Comparison of ENCODE assay signal across 8 cellular contexts in genomic region chr16:381788-382717, GRCh38. TPM values are rescaled to one million over a fixed set of nuclear protein-coding genes. Genes with fewer than 3 reads are reported as not detected.
DNase-seq lines count a peak whose midpoint lies in the region; ATAC-seq and TF ChIP-seq lines count a peak whose summit lies in the region.

Gene PGAP6 (minus strand): TSS chr16:381978. CDS start chr16:381821, 157 bp downstream.

- H3K4me1 ChIP-seq in heart right ventricle, result peaks cover 0 to 56% (median 35%) of the 10 kb centered on the region in 9 donors
- H3K4me1 ChIP-seq in urinary bladder (ENCODE audit: insufficient read depth), result no peaks in the 10 kb centered on the region

- H3K27me3 Mint-ChIP-seq in activated naive CD8-positive, alpha-beta T cell treated with anti-CD3 and anti-CD28 coated beads, Interleukin-2, amount 50 U/mL, for 24 hours, result no peaks in the 10 kb centered on the region

- TF ChIP-seq CTCF in heart right ventricle (IDR thresholded peaks at IDR 0.05), result no peak

- DNase-seq in A172 (ENCODE audit: low spot score) (no peak), heart right ventricle (peak; percentile 60 to 73), pons (ENCODE audit: low spot score) (peak; percentile 52)
- peak; percentile 68 for DNase-seq in activated naive CD8-positive, alpha-beta T cell treated with anti-CD3 and anti-CD28 coated beads, Interleukin-2, amount 50 U/mL, for 24 hours

- H3K9me3 ChIP-seq in heart right ventricle, result no peaks in the 10 kb centered on the region

- peak; percentile 36 for ATAC-seq in GM18517 (IDR thresholded peaks at IDR 0.05; ENCODE audit: unreplicated experiment)
- ATAC-seq in HG03342 (IDR thresholded peaks at IDR 0.05; ENCODE audit: unreplicated experiment), result peak; percentile 42
- ATAC-seq in SK-N-SH treated with all-trans-retinoic acid at 6 μM for 48 hours, result peak; percentile 20
- ATAC-seq in activated naive CD8-positive, alpha-beta T cell treated with anti-CD3 and anti-CD28 coated beads, Interleukin-2, amount 50 U/mL, for 24 hours, result peak; percentile 53
- peak; percentile 45 to 87 (median 67) for ATAC-seq in heart right ventricle

- intact Hi-C loops in heart right ventricle (cut with DNase I), result loop anchor here in 1 of 10 donors (2.0 kb wide), 1 partner anchor 19 kb away; the partner anchor contains the start of gene DECR2

- H3K9me3 Mint-ChIP-seq in activated naive CD8-positive, alpha-beta T cell treated with anti-CD3 and anti-CD28 coated beads, Interleukin-2, amount 50 U/mL, for 24 hours, result no peaks in the 10 kb centered on the region

- H3K27me3 ChIP-seq in heart right ventricle, result no peaks in the 10 kb centered on the region

- H3K27ac ChIP-seq in heart right ventricle (peak within 1 kb of the TSS; percentile 35 to 90 (median 82)), urinary bladder (ENCODE audit: low read depth) (peak within 1 kb of the TSS; percentile 83)

- 0 to 1% methylated on average over 39 to 122 of the region's 123 CpGs for WGBS in heart right ventricle, 2 donors
- under 1% methylated on average over 107 of the region's 123 CpGs for WGBS in urinary bladder

- H3K4me1 Mint-ChIP-seq in activated naive CD8-positive, alpha-beta T cell treated with anti-CD3 and anti-CD28 coated beads, Interleukin-2, amount 50 U/mL, for 24 hours, result peaks cover 26% of the 10 kb centered on the region

- H3K4me3 Mint-ChIP-seq in activated naive CD8-positive, alpha-beta T cell treated with anti-CD3 and anti-CD28 coated beads, Interleukin-2, amount 50 U/mL, for 24 hours, result peak within 1 kb of the TSS; percentile 80

- H3K27ac Mint-ChIP-seq in activated naive CD8-positive, alpha-beta T cell treated with anti-CD3 and anti-CD28 coated beads, Interleukin-2, amount 50 U/mL, for 24 hours, result peak within 1 kb of the TSS; percentile 67

- peak within 1 kb of the TSS; percentile 85 to 99 (median 91) for H3K4me3 ChIP-seq in heart right ventricle
- H3K4me3 ChIP-seq in urinary bladder (ENCODE audit: low read depth, low read length), result peak within 1 kb of the TSS; percentile 96

- H3K36me3 ChIP-seq in heart right ventricle (peaks cover 0 to 8% (median 0%) of the 10 kb centered on the region in 9 donors), urinary bladder (ENCODE audit: insufficient read depth) (no peaks in the 10 kb centered on the region)

- no peaks in the 10 kb centered on the region for H3K36me3 Mint-ChIP-seq in activated naive CD8-positive, alpha-beta T cell treated with anti-CD3 and anti-CD28 coated beads, Interleukin-2, amount 50 U/mL, for 24 hours (ENCODE audit: low read depth)

TF ChIP-seq in SK-N-SH treated with all-trans-retinoic acid at 6 μM for 48 hours, 23 proteins besides CTCF, POLR2A, EP300 and RAD21:
- TF ChIP-seq ZFP3 (CRISPR knock-in tag; IDR thresholded peaks at IDR 0.05) (no peak), ZC3H10 (CRISPR knock-in tag; IDR thresholded peaks at IDR 0.05) (no peak), TCF4 (CRISPR knock-in tag; IDR thresholded peaks at IDR 0.05; ENCODE audit: borderline replicate concordance) (no peak)

RNA-seq across cellular contexts. Expression of gene PGAP6, which starts in this region (rescaled TPM):
- 46.6 and 58.5 TPM in 2 replicates for total RNA-seq in A172 (2014; rRNA removed; shearing (Covaris generic))
- total RNA-seq in heart right ventricle (10 to 100 TPM; 27.1 to 57.3 (median 33.1) TPM), urinary bladder (15.9 TPM)
- polyA plus RNA-seq in heart right ventricle (10 to 100 TPM; 27.8 to 45.3 TPM), urinary bladder (53.8 TPM)
